9 cellular contexts compared by ENCODE assay signal in genomic region chr17:32323784-32324590, GRCh38. TPM values are rescaled to one million over a fixed set of nuclear protein-coding genes. Genes with fewer than 3 reads are reported as not detected.
DNase-seq lines count a peak whose midpoint lies in the region; ATAC-seq, FAIRE-seq and TF ChIP-seq lines count a peak whose summit lies in the region.
"Had no signal": no experiment of that assay in that cellular context is flagged by ENCODE, and none has a peak within 500 bp of the region (broad histone marks: within the 10 kb centered on the region; RNA-seq: fewer than 3 reads in every experiment).

No MANE protein-coding gene starts in this region.

- WGBS in ectodermal cell, 2 experiments: 31 to 36% methylated on average over 12 of the region's 12 CpGs
- WGBS in tibial nerve, 2 donors: 28 to 31% methylated on average over 12 of the region's 12 CpGs
- WGBS in ovary, 3 donors: 12 to 15% (median 14%) methylated on average over 12 of the region's 12 CpGs

- peak; percentile 54 for FAIRE-seq in GM12892 (lab: Jason Lieb, UNC)
- FAIRE-seq: endometrium had no signal

- H3K79me2 ChIP-seq in parathyroid adenoma: no peaks in the 10 kb centered on the region

- H3K4me2 ChIP-seq in parathyroid adenoma (ENCODE audit: low read length): no peak overlapping the region

- H3K36me3 ChIP-seq in ectodermal cell (ENCODE audit: control insufficient read depth, insufficient read depth, low read length) (no peaks in the 10 kb centered on the region), parathyroid adenoma (ENCODE audit: control insufficient read depth, insufficient read depth, low read length) (no peaks in the 10 kb centered on the region), gastrocnemius medialis (no peaks in the 10 kb centered on the region), tibial nerve (no peaks in the 10 kb centered on the region), ovary (no peaks in the 10 kb centered on the region)

- H3K27ac ChIP-seq in ectodermal cell (ENCODE audit: insufficient read depth, low read depth, low read length, poor library complexity, severe bottlenecking): peak overlapping the region; percentile 42
- no peak overlapping the region for H3K27ac ChIP-seq in parathyroid adenoma
- no peak overlapping the region for H3K27ac ChIP-seq in gastrocnemius medialis
- H3K27ac ChIP-seq in tibial nerve: no peak overlapping the region
- H3K27ac ChIP-seq in ovary: peak overlapping the region in 1 of 2 donors; percentile 62

- H3K9me3 ChIP-seq in ectodermal cell (ENCODE audit: control insufficient read depth, low read length): no peaks in the 10 kb centered on the region
- H3K9me3 ChIP-seq in parathyroid adenoma (ENCODE audit: control insufficient read depth, low read length): no peaks in the 10 kb centered on the region
- H3K9me3 ChIP-seq in gastrocnemius medialis: no peaks in the 10 kb centered on the region
- no peaks in the 10 kb centered on the region for H3K9me3 ChIP-seq in tibial nerve
- H3K9me3 ChIP-seq in ovary: no peaks in the 10 kb centered on the region

- no peak for TF ChIP-seq POLR2A in GM12892 (IDR thresholded peaks at IDR 0.05; ENCODE audit: low read depth, low read length)
- TF ChIP-seq POLR2A in gastrocnemius medialis (IDR thresholded peaks at IDR 0.05): no peak
- no peak for TF ChIP-seq POLR2A in tibial nerve (IDR thresholded peaks at IDR 0.05)
- no peak for TF ChIP-seq POLR2A in ovary (IDR thresholded peaks at IDR 0.05)

- in situ Hi-C loops in gastrocnemius medialis (cut with MboI; ENCODE audit: low sequenced_read_pairs in 4 of 4): loop anchor here in 1 of 4 donors (5.0 kb wide), 1 partner anchor 72 kb away; no protein-coding TSS in a partner anchor

- intact Hi-C loops in gastrocnemius medialis (cut with DNase I; ENCODE audit: low total_unique reads): no loop called here
- intact Hi-C loops in ovary (cut with DNase I): loop anchor here in 2 of 4 donors (2.0 to 5.0 kb wide), 2 partner anchors 72 to 73 kb away; no protein-coding TSS in a partner anchor

- no peak overlapping the region for H3K9ac ChIP-seq in parathyroid adenoma

- H2AFZ ChIP-seq in parathyroid adenoma: no peak overlapping the region

- TF ChIP-seq CTCF in parathyroid adenoma (IDR thresholded peaks at IDR 0.05) (no peak), gastrocnemius medialis (IDR thresholded peaks at IDR 0.05 in 4 of 5, conservative IDR thresholded peaks at IDR 0.05 in 1 of 5) (no peak), tibial nerve (IDR thresholded peaks at IDR 0.05) (no peak), ovary (IDR thresholded peaks at IDR 0.05) (no peak)

- no peak for DNase-seq in GM12892 (ENCODE audit: insufficient read length)
- peak in 3 of 5 donors; percentile 15 to 46 (median 28) for DNase-seq in T-helper 1 cell
- DNase-seq in gastrocnemius medialis: no peak
- no peak for DNase-seq in tibial nerve (ENCODE audit: low spot score in 2 of 2)
- DNase-seq in ovary: no peak
- DNase-seq in DMS153 treated with DMSO at 0.1 percent for 48 hours (lab: John Stamatoyannopoulos, UW; ENCODE audit: unreplicated experiment): no peak

- TF ChIP-seq EP300 in tibial nerve (IDR thresholded peaks at IDR 0.05) (no peak), ovary (IDR thresholded peaks at IDR 0.05) (no peak)

- H3K27me3 ChIP-seq in ectodermal cell (ENCODE audit: control insufficient read depth, insufficient read depth, low read length, poor library complexity, severe bottlenecking): no peaks in the 10 kb centered on the region
- no peaks in the 10 kb centered on the region for H3K27me3 ChIP-seq in parathyroid adenoma (ENCODE audit: control insufficient read depth, insufficient read depth, low read length)
- H3K27me3 ChIP-seq in gastrocnemius medialis: no peaks in the 10 kb centered on the region
- no peaks in the 10 kb centered on the region for H3K27me3 ChIP-seq in tibial nerve
- no peaks in the 10 kb centered on the region for H3K27me3 ChIP-seq in ovary

- H3K4me3 ChIP-seq in ectodermal cell (ENCODE audit: insufficient read depth, low read depth, low read length) (no peak overlapping the region), parathyroid adenoma (ENCODE audit: low read depth, low read length) (peak overlapping the region; percentile 5), gastrocnemius medialis (peak overlapping the region in 1 of 4 donors; percentile 4), tibial nerve (peak overlapping the region in 1 of 4 donors; percentile 12), ovary (no peak overlapping the region)

- ATAC-seq in gastrocnemius medialis: no peak

- peaks cover 9% of the 10 kb centered on the region for H3K4me1 ChIP-seq in ectodermal cell (ENCODE audit: control insufficient read depth, insufficient read depth, low read length)
- H3K4me1 ChIP-seq in parathyroid adenoma: no peaks in the 10 kb centered on the region
- H3K4me1 ChIP-seq in gastrocnemius medialis: no peaks in the 10 kb centered on the region
- H3K4me1 ChIP-seq in tibial nerve: peaks cover 0 to 10% (median 0%) of the 10 kb centered on the region in 4 donors
- H3K4me1 ChIP-seq in ovary (ENCODE audit: insufficient read depth): no peaks in the 10 kb centered on the region

RNA-seq across cellular contexts. Expression of gene C17orf75, which starts 18.0 kb away (rescaled TPM):
- 26.7 TPM for polyA plus RNA-seq in GM12892 (2012; ENCODE audit: missing spikeins)
- polyA plus RNA-seq in ectodermal cell (2013, experiment 1 of 4): 60.5 TPM
- polyA plus RNA-seq in ectodermal cell (2013, experiment 2 of 4): 69.4 TPM
- polyA plus RNA-seq in ectodermal cell (2013, experiment 3 of 4): 50.9 TPM
- polyA plus RNA-seq in ectodermal cell (2013, experiment 4 of 4): 56.6 TPM
- total RNA-seq in gastrocnemius medialis: 1 to 10 TPM; 4.1 to 8.9 (median 7.7) TPM
- 10 to 100 TPM in 3 of 4 donors, 1 to 10 TPM in 1; 5.9 to 20.2 (median 16.8) TPM for total RNA-seq in tibial nerve
- total RNA-seq in ovary: 10 to 100 TPM; 13.4 to 23.8 (median 22.7) TPM
- 10 to 100 TPM; 14.8 to 16.6 TPM for polyA plus RNA-seq in ovary

RNA-seq across cellular contexts. Expression of gene ZNF207, which starts 26.0 kb away (rescaled TPM):
- polyA plus RNA-seq in GM12892 (2012; ENCODE audit: missing spikeins): 149 TPM
- 291 TPM for polyA plus RNA-seq in ectodermal cell (2013, experiment 1 of 4)
- polyA plus RNA-seq in ectodermal cell (2013, experiment 2 of 4): 274 TPM
- polyA plus RNA-seq in ectodermal cell (2013, experiment 3 of 4): 225 TPM
- 270 TPM for polyA plus RNA-seq in ectodermal cell (2013, experiment 4 of 4)
- total RNA-seq in gastrocnemius medialis: 100 to 1,000 TPM in 1 of 4 donors, 10 to 100 TPM in 3; 51.4 to 126 (median 82.4) TPM
- total RNA-seq in tibial nerve: 100 to 1,000 TPM; 121 to 195 (median 152) TPM
- total RNA-seq in ovary: 100 to 1,000 TPM; 105 to 155 (median 136) TPM
- polyA plus RNA-seq in ovary: 100 to 1,000 TPM in 1 of 2 donors, 10 to 100 TPM in 1; 67.0 to 157 TPM

RNA-seq across cellular contexts. Expression of gene RHBDL3, which starts 58.4 kb away (rescaled TPM):
- polyA plus RNA-seq in GM12892 (2012; ENCODE audit: missing spikeins): 0.19 TPM
- 3.1 TPM for polyA plus RNA-seq in ectodermal cell (2013, experiment 1 of 4)
- polyA plus RNA-seq in ectodermal cell (2013, experiment 2 of 4): 3.2 TPM
- polyA plus RNA-seq in ectodermal cell (2013, experiment 3 of 4): 5.8 TPM
- 5.9 TPM for polyA plus RNA-seq in ectodermal cell (2013, experiment 4 of 4)
- not detected for total RNA-seq in gastrocnemius medialis
- under 1 TPM in 1 of 4 donors, not detected in 3; 0.30 TPM for total RNA-seq in tibial nerve
- total RNA-seq in ovary: 1 to 10 TPM; 1.5 to 5.6 (median 2.7) TPM
- polyA plus RNA-seq in ovary: 1 to 10 TPM in 1 of 2 donors, under 1 TPM in 1; 0.83 to 1.8 TPM

Comparison
In these comparisons a context has a peak if more than half of its experiments do, and no peak if none do; other contexts are left out.
1. DNase-seq: peak in T-helper 1 cell (3 of 5); none in GM12892 (single experiment), gastrocnemius medialis (0 of 2), tibial nerve (0 of 2), ovary (0 of 5) and DMS153 treated with DMSO at 0.1 percent for 48 hours (single experiment).